19 cellular contexts compared by ENCODE assay signal in genomic region chr2:75375646-75376582, GRCh38.
A peak's percentile ranks its signal among the peaks of the same experiment; 100 is the strongest.
DNase-seq lines count a peak whose midpoint lies in the region; ATAC-seq, FAIRE-seq and TF ChIP-seq lines count a peak whose summit lies in the region.
"Had no signal": no experiment of that assay in that cellular context is flagged by ENCODE, and none has a peak within 500 bp of the region (broad histone marks: within the 10 kb centered on the region; RNA-seq: fewer than 3 reads in every experiment).

No MANE protein-coding gene starts in this region.

- H3K4me3 Mint-ChIP-seq in stimulated activated effector memory CD8-positive, alpha-beta T cell treated with anti-CD3 and anti-CD28 coated beads, Interleukin-12 subunit alpha, Interleukin-12 subunit beta, amount 100 ng/mL, for 72 hours, result no peak overlapping the region
- H3K4me3 Mint-ChIP-seq: activated CD4-positive, alpha-beta T cell treated with anti-CD3 and anti-CD28 coated beads, Interleukin-2, amount 10 ng/mL, durations not matched to agents 7 days and 5 days; activated T-cell treated with anti-CD3 and anti-CD28 coated beads, Interleukin-2, amount 50 U/mL, for 24 hours; CD14-positive monocyte had no signal

- H3K9me3 Mint-ChIP-seq in stimulated activated effector memory CD8-positive, alpha-beta T cell treated with anti-CD3 and anti-CD28 coated beads, Interleukin-12 subunit alpha, Interleukin-12 subunit beta, amount 100 ng/mL, for 72 hours, result peaks cover 8% of the 10 kb centered on the region

- no peak overlapping the region for H3K27ac Mint-ChIP-seq in stimulated activated effector memory CD8-positive, alpha-beta T cell treated with anti-CD3 and anti-CD28 coated beads, Interleukin-12 subunit alpha, Interleukin-12 subunit beta, amount 100 ng/mL, for 72 hours
- H3K27ac Mint-ChIP-seq: activated CD4-positive, alpha-beta T cell treated with anti-CD3 and anti-CD28 coated beads, Interleukin-2, amount 10 ng/mL, durations not matched to agents 7 days and 5 days; activated T-cell treated with anti-CD3 and anti-CD28 coated beads, Interleukin-2, amount 50 U/mL, for 24 hours; CD14-positive monocyte had no signal

- no peaks in the 10 kb centered on the region for H3K36me3 Mint-ChIP-seq in stimulated activated effector memory CD8-positive, alpha-beta T cell treated with anti-CD3 and anti-CD28 coated beads, Interleukin-12 subunit alpha, Interleukin-12 subunit beta, amount 100 ng/mL, for 72 hours
- H3K36me3 Mint-ChIP-seq: CD14-positive monocyte had no signal

- H3K4me1 Mint-ChIP-seq in stimulated activated effector memory CD8-positive, alpha-beta T cell treated with anti-CD3 and anti-CD28 coated beads, Interleukin-12 subunit alpha, Interleukin-12 subunit beta, amount 100 ng/mL, for 72 hours, result no peaks in the 10 kb centered on the region
- H3K4me1 Mint-ChIP-seq: activated CD4-positive, alpha-beta T cell treated with anti-CD3 and anti-CD28 coated beads, Interleukin-2, amount 10 ng/mL, durations not matched to agents 7 days and 5 days; CD14-positive monocyte had no signal

- DNase-seq in Daoy (ENCODE audit: low read depth), result peak; percentile 16
- peak; percentile 67 for DNase-seq in M059J (ENCODE audit: low read depth)
- DNase-seq in bronchial epithelial cell (ENCODE audit: low read depth), result peak; percentile 58
- peak; percentile 1 for DNase-seq in occipital lobe (lab: John Stamatoyannopoulos, UW)
- DNase-seq in NCI-H1436 (lab: John Stamatoyannopoulos, UW), result no peak
- DNase-seq in stimulated activated effector memory CD8-positive, alpha-beta T cell treated with anti-CD3 and anti-CD28 coated beads, Interleukin-12 subunit alpha, Interleukin-12 subunit beta, amount 100 ng/mL, for 72 hours (ENCODE audit: low spot score in 2 of 2), result no peak
- DNase-seq: activated CD4-positive, alpha-beta T cell treated with anti-CD3 and anti-CD28 coated beads, Interleukin-2, amount 10 ng/mL, durations not matched to agents 7 days and 5 days; activated T-cell treated with anti-CD3 and anti-CD28 coated beads, Interleukin-2, amount 50 U/mL, for 24 hours; central memory CD4-positive, alpha-beta T cell; DND-41; heart right ventricle; NCI-H1436 treated with DMSO at 0.1 percent for 48 hours; psoas muscle; SHP77; T-helper 9 cell had no signal

- H3K27me3 ChIP-seq in bronchial epithelial cell (ENCODE audit: control insufficient read depth, insufficient read depth, low read length), result no peaks in the 10 kb centered on the region

- ATAC-seq in GM19463 (IDR thresholded peaks at IDR 0.05; ENCODE audit: unreplicated experiment) (no peak), GM21825 (IDR thresholded peaks at IDR 0.05; ENCODE audit: unreplicated experiment) (no peak)
- no peak for ATAC-seq in stimulated activated effector memory CD8-positive, alpha-beta T cell treated with anti-CD3 and anti-CD28 coated beads, Interleukin-12 subunit alpha, Interleukin-12 subunit beta, amount 100 ng/mL, for 72 hours
- ATAC-seq: heart right ventricle, K562, psoas muscle had no signal

- no peak for FAIRE-seq in bronchial epithelial cell (lab: Jason Lieb, UNC)

- no peak overlapping the region for H3K4me3 ChIP-seq in bronchial epithelial cell (ENCODE audit: low read depth, low read length)
- H3K4me3 ChIP-seq: heart right ventricle, K562, psoas muscle had no signal

- no peak for TF ChIP-seq CTCF in bronchial epithelial cell (IDR thresholded peaks at IDR 0.05; ENCODE audit: insufficient read depth, low read length, severe bottlenecking)

- no peaks in the 10 kb centered on the region for H3K36me3 ChIP-seq in bronchial epithelial cell (ENCODE audit: control insufficient read depth, insufficient read depth, low read length)
- H3K36me3 ChIP-seq: heart right ventricle had no signal

Comparison
In these comparisons a context has a peak if more than half of its experiments do, and no peak if none do; other contexts are left out.
1. DNase-seq: peak in Daoy (single experiment), M059J (single experiment), bronchial epithelial cell (single experiment) and occipital lobe (single experiment); none in NCI-H1436 (single experiment) and stimulated activated effector memory CD8-positive, alpha-beta T cell treated with anti-CD3 and anti-CD28 coated beads, Interleukin-12 subunit alpha, Interleukin-12 subunit beta, amount 100 ng/mL, for 72 hours (0 of 2).